In the genomic region with DNA sequence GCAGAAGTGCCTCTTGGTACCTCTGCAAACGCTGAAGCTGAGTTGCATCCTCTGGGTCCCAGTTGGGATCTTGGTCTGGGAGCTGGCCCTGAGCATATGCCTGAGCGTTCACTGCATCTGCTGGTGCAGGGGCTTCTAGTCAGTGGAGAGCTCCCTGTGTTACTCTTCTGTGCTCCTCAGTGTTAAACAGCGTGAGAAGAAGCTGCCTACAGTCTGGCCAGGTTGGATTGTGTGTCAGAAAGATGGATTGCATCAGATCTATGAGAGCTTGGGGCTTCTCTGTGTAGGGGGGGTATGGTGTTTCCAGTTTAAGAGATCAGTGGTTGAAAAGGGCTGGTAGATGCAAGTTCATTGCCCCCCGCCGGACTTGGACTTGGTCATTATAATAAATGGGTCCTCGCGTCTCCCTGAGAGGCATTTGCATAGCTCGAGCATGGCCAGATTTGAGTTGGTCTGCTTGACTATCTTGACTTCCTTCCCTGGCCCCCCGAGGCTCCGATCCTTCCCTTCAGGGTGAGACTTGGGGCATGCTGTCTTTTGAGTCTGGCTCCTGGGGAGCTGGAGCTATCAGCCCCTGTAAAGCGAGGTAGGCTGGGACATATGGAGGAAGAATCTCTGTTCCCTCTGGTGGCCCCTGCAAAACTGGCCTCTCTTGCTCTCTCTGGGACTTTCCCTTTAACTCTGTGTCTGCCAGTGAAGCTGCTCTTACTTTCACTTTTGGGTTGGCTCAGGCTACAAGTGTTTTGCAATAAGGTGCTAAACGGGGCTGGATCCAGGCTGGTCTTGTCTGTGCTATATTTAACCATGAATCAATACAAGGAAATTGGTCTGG, we compare ENCODE assay signal across 8 cellular contexts. TPM values are rescaled to one million over a fixed set of nuclear protein-coding genes. Genes with fewer than 3 reads are reported as not detected.
DNase-seq lines count a peak whose midpoint lies in the region; ATAC-seq and TF ChIP-seq lines count a peak whose summit lies in the region.

No MANE protein-coding gene starts in this region.

- H3K36me3 ChIP-seq in mucosa of rectum (ENCODE audit: control insufficient read depth in 2 of 2, insufficient read depth in 2 of 2, low read length in 2 of 2) (no peaks in the 10 kb centered on the region), tibial nerve (no peaks in the 10 kb centered on the region)

- TF ChIP-seq POLR2A in tibial nerve (IDR thresholded peaks at IDR 0.05) = no peak

- H3K27ac ChIP-seq in mucosa of rectum (ENCODE audit: low read depth in 2 of 2, low read length in 2 of 2) (no peak overlapping the region), tibial nerve (peak overlapping the region in 2 of 4 donors; percentile 26 to 55)

- peak overlapping the region; percentile 11 to 47 for H3K4me3 ChIP-seq in cardiac fibroblast (replicated peaks in 1 of 2; ENCODE audit: low read depth in 2 of 2, low read length in 2 of 2)
- H3K4me3 ChIP-seq in mucosa of rectum (ENCODE audit: low read length in 2 of 2) = peak overlapping the region; percentile 36 to 46
- H3K4me3 ChIP-seq in tibial nerve = peak overlapping the region; percentile 13 to 44 (median 30)

- H3K9ac ChIP-seq in mucosa of rectum (ENCODE audit: low read depth in 1 of 2, low read length in 2 of 2) = peak overlapping the region in 1 of 2 donors; percentile 34

- no peaks in the 10 kb centered on the region for H3K9me3 ChIP-seq in mucosa of rectum (ENCODE audit: control insufficient read depth in 2 of 2, low read length in 2 of 2)
- no peaks in the 10 kb centered on the region for H3K9me3 ChIP-seq in tibial nerve

- TF ChIP-seq CTCF in cardiac fibroblast (IDR thresholded peaks at IDR 0.05; ENCODE audit: low read depth, low read length) = peak; percentile 4
- TF ChIP-seq CTCF in tibial nerve (IDR thresholded peaks at IDR 0.05) = no peak

- peak; percentile 38 for DNase-seq in CD1c-positive myeloid dendritic cell (ENCODE audit: extremely low spot score)
- peak; percentile 49 for DNase-seq in RPMI8226
- DNase-seq in cardiac fibroblast (ENCODE audit: low read depth in 2 of 2) = peak; percentile 78 to 80
- peak in 1 of 2 donors; percentile 16 for DNase-seq in tibial nerve (ENCODE audit: low spot score in 2 of 2)
- no peak for DNase-seq in retina
- DNase-seq in effector CD8-positive, alpha-beta T cell (lab: John Stamatoyannopoulos, UW) = no peak

- H3K27me3 ChIP-seq in mucosa of rectum (ENCODE audit: control insufficient read depth in 2 of 2, insufficient read depth in 2 of 2, low read length in 2 of 2) (no peaks in the 10 kb centered on the region), tibial nerve (no peaks in the 10 kb centered on the region)

- 21 to 25% methylated on average over 12 of the region's 12 CpGs for WGBS in tibial nerve, 2 donors

- ATAC-seq in GM21717 (IDR thresholded peaks at IDR 0.05; ENCODE audit: unreplicated experiment) = peak; percentile 56

- no peak for TF ChIP-seq EP300 in tibial nerve (IDR thresholded peaks at IDR 0.05)

- no peaks in the 10 kb centered on the region for H3K4me1 ChIP-seq in mucosa of rectum (ENCODE audit: control insufficient read depth in 2 of 2, insufficient read depth in 2 of 2, low read length in 2 of 2)
- peaks cover 0 to 25% (median 3%) of the 10 kb centered on the region in 4 donors for H3K4me1 ChIP-seq in tibial nerve

RNA-seq across cellular contexts. Expression of a gene that starts 52.9 kb away (rescaled TPM):
- not detected for total RNA-seq in tibial nerve

Comparison
In these comparisons a context has a peak if more than half of its experiments do, and no peak if none do; other contexts are left out.
1. DNase-seq: peak in CD1c-positive myeloid dendritic cell (single experiment), RPMI8226 (single experiment) and cardiac fibroblast (2 of 2); none in retina (single experiment) and effector CD8-positive, alpha-beta T cell (single experiment).
2. Peak in every context shown above with its lines, with median percentiles within 50 percentile points of each other: H3K4me3 ChIP-seq.